ENCODE assay signal across 22 cellular contexts in the genomic region with DNA sequence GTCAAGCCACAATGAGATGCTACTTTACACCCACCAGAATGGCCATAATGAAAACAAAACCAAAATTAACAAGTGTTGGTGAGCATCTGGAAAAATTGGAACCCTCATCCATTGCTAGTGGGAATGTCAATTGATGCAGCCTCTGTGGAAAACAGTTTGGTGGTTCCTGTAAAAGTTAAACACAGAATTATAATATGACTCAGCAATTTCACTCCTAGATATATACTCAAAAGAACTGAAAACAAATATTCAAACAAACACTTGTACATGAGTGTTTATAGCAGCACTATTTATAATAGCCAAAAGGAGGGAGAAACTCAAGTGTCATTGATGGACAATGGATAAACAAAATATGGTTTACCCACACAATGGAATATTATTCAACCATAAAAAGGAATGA.
"Had no signal": no experiment of that assay in that cellular context is flagged by ENCODE, and none has a peak within 500 bp of the region (broad histone marks: within the 10 kb centered on the region; RNA-seq: fewer than 3 reads in every experiment).

No MANE protein-coding gene starts in this region.

- ATAC-seq: esophagus mucosa, left cardiac atrium, pancreas, right cardiac atrium had no signal

- H3K27ac Mint-ChIP-seq: immature natural killer cell, naive B cell, nephron, progenitor cell of endocrine pancreas, type B pancreatic cell had no signal

- H3K4me2 ChIP-seq: smooth muscle cell had no signal

- H3K4me3 Mint-ChIP-seq: immature natural killer cell, naive B cell, nephron, type B pancreatic cell had no signal

- H3K9me3 Mint-ChIP-seq: nephron, type B pancreatic cell had no signal

- H3K4me3 ChIP-seq: coronary artery, left ventricle myocardium inferior, lung, pancreas, smooth muscle cell had no signal

- H3K9me3 ChIP-seq: pancreas had no signal

- H3K4me1 ChIP-seq: pancreas had no signal

- H3K27me3 Mint-ChIP-seq: naive B cell, progenitor cell of endocrine pancreas, type B pancreatic cell had no signal

- H3K4me1 Mint-ChIP-seq: immature natural killer cell had no signal

- H3K36me3 ChIP-seq: left ventricle myocardium inferior, pancreas had no signal

- DNase-seq: effector CD8-positive, alpha-beta T cell; foreskin fibroblast; immature natural killer cell; kidney; left cardiac atrium; left ventricle myocardium inferior; mesenchymal stem cell; midbrain; naive B cell; occipital lobe; pancreas; right cardiac atrium; stimulated activated CD4-positive, alpha-beta T cell treated with anti-CD3 and anti-CD28 coated beads, Interleukin-2, amount 100 ng/mL, for 48 hours; stimulated activated naive CD4-positive, alpha-beta T cell treated with Interleukin-2 at 50 U/mL for 16 hours had no signal

- H3K36me3 Mint-ChIP-seq: type B pancreatic cell had no signal

- H3K27ac ChIP-seq: coronary artery, left ventricle myocardium inferior, pancreas had no signal

- FAIRE-seq: urothelium cell line had no signal

- H3K27me3 ChIP-seq: pancreas had no signal
